In the genomic region with DNA sequence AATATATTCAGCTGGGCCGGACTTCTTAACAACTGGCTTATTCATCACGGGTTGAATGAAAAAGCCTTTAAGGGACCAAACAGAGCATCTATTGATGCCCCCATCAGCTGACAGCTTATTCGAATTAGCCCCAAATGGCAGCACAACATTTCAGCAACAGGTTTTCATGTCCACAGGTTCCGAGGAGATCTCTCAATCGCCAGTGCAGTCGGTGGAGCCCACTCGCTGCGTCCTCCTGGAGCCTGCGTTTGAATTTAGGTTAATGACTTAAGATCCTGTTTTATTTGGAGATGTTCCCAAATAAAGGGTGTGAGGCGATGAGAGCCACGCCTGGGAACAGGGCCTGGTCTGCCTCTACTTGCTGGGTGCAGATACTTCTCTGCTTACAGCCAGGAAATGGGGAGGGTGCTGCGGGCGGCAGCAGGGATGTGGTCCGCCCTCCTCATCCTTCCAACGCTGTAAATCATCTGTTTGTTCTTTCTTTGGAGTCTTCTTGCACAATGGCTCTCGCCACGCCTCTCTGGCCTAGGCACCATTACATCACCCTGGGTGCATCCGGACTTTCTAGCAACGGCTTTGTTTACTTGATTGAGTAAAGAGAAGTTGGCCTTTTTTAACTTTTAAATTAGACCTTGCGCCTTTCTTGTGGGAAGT, we compare ENCODE assay signal across 1 cellular context.
TF ChIP-seq lines count a peak whose summit lies in the region.

No MANE protein-coding gene starts in this region.

TF ChIP-seq in HepG2, 621 proteins besides CTCF, POLR2A, EP300 and RAD21 (continued from another document and continues in another):
- TF ChIP-seq, protein P1, sequence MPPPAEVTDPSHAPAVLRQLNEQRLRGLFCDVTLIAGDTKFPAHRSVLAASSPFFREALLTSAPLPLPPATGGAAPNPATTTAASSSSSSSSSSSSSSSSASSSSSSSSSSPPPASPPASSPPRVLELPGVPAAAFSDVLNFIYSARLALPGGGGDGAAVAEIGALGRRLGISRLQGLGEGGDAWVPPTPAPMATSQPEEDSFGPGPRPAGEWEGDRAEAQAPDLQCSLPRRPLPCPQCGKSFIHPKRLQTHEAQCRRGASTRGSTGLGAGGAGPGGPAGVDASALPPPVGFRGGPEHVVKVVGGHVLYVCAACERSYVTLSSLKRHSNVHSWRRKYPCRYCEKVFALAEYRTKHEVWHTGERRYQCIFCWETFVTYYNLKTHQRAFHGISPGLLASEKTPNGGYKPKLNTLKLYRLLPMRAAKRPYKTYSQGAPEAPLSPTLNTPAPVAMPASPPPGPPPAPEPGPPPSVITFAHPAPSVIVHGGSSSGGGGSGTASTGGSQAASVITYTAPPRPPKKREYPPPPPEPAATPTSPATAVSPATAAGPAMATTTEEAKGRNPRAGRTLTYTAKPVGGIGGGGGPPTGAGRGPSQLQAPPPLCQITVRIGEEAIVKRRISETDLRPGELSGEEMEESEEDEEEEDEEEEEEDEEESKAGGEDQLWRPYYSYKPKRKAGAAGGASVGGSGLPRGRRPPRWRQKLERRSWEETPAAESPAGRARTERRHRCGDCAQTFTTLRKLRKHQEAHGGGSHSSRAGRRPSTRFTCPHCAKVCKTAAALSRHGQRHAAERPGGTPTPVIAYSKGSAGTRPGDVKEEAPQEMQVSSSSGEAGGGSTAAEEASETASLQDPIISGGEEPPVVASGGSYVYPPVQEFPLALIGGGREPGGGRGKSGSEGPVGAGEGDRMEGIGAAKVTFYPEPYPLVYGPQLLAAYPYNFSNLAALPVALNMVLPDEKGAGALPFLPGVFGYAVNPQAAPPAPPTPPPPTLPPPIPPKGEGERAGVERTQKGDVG (CRISPR knock-in tag; IDR thresholded peaks at IDR 0.05; ENCODE audit: borderline replicate concordance) = peak; percentile 65; the same call in 1 of the 2 replicates
- TF ChIP-seq ZNF709 (CRISPR knock-in tag; IDR thresholded peaks at IDR 0.05) = peak; percentile 96
- TF ChIP-seq ATF1 (CRISPR knock-in tag; IDR thresholded peaks at IDR 0.05) = peak; percentile 73; the same call in 1 of the 2 replicates
- peak; percentile 93 for TF ChIP-seq CREM (IDR thresholded peaks at IDR 0.05)
- no peak for TF ChIP-seq CREM (CRISPR knock-in tag; IDR thresholded peaks at IDR 0.05)
- TF ChIP-seq ZBTB3 (CRISPR knock-in tag; IDR thresholded peaks at IDR 0.05; ENCODE audit: borderline replicate concordance, low read depth) = peak; percentile 91
- TF ChIP-seq NFE2L2 (IDR thresholded peaks at IDR 0.05; ENCODE audit: low read length) = no peak
- TF ChIP-seq, protein P2, sequence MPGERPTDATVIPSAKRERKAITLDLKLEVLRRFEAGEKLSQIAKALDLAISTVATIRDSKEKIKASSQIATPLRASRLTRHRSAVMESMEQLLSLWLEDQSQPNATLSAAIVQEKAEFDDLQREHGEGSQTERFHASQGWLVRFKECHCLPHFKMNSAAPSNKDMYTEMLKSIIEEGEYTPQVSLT (CRISPR knock-in tag; IDR thresholded peaks at IDR 0.05; ENCODE audit: borderline replicate concordance, low read depth) = no peak
- peak; percentile 91; the same call in 1 of the 2 replicates for TF ChIP-seq SIX1 (CRISPR knock-in tag; IDR thresholded peaks at IDR 0.05; ENCODE audit: borderline replicate concordance)
- TF ChIP-seq KDM5B (CRISPR knock-in tag; IDR thresholded peaks at IDR 0.05; ENCODE audit: borderline replicate concordance) = peak; percentile 75; the same call in 1 of the 2 replicates
- TF ChIP-seq, protein P3, sequence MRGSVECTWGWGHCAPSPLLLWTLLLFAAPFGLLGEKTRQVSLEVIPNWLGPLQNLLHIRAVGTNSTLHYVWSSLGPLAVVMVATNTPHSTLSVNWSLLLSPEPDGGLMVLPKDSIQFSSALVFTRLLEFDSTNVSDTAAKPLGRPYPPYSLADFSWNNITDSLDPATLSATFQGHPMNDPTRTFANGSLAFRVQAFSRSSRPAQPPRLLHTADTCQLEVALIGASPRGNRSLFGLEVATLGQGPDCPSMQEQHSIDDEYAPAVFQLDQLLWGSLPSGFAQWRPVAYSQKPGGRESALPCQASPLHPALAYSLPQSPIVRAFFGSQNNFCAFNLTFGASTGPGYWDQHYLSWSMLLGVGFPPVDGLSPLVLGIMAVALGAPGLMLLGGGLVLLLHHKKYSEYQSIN (CRISPR knock-in tag; IDR thresholded peaks at IDR 0.05; ENCODE audit: borderline replicate concordance) = no peak
- TF ChIP-seq, protein P4, sequence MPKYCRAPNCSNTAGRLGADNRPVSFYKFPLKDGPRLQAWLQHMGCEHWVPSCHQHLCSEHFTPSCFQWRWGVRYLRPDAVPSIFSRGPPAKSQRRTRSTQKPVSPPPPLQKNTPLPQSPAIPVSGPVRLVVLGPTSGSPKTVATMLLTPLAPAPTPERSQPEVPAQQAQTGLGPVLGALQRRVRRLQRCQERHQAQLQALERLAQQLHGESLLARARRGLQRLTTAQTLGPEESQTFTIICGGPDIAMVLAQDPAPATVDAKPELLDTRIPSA (CRISPR knock-in tag; IDR thresholded peaks at IDR 0.05; ENCODE audit: borderline replicate concordance) = no peak
- TF ChIP-seq, protein P5, sequence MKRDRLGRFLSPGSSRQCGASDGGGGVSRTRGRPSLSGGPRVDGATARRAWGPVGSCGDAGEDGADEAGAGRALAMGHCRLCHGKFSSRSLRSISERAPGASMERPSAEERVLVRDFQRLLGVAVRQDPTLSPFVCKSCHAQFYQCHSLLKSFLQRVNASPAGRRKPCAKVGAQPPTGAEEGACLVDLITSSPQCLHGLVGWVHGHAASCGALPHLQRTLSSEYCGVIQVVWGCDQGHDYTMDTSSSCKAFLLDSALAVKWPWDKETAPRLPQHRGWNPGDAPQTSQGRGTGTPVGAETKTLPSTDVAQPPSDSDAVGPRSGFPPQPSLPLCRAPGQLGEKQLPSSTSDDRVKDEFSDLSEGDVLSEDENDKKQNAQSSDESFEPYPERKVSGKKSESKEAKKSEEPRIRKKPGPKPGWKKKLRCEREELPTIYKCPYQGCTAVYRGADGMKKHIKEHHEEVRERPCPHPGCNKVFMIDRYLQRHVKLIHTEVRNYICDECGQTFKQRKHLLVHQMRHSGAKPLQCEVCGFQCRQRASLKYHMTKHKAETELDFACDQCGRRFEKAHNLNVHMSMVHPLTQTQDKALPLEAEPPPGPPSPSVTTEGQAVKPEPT (CRISPR knock-in tag; IDR thresholded peaks at IDR 0.05; ENCODE audit: low read depth) = peak; percentile 60; the same call in 1 of the 2 replicates
- no peak for TF ChIP-seq ZNF17 (CRISPR knock-in tag; IDR thresholded peaks at IDR 0.05)
- TF ChIP-seq SNAPC2 (CRISPR knock-in tag; IDR thresholded peaks at IDR 0.05) = peak; percentile 97
- peak; percentile 83; the same call in 1 of the 2 replicates for TF ChIP-seq ZSCAN12 (CRISPR knock-in tag; IDR thresholded peaks at IDR 0.05)
- TF ChIP-seq ZNF33B (CRISPR knock-in tag; IDR thresholded peaks at IDR 0.05) = peak; percentile 65; the same call in 1 of the 2 replicates
- peak; percentile 97 for TF ChIP-seq MIXL1 (CRISPR knock-in tag; IDR thresholded peaks at IDR 0.05)
- TF ChIP-seq, protein P6, sequence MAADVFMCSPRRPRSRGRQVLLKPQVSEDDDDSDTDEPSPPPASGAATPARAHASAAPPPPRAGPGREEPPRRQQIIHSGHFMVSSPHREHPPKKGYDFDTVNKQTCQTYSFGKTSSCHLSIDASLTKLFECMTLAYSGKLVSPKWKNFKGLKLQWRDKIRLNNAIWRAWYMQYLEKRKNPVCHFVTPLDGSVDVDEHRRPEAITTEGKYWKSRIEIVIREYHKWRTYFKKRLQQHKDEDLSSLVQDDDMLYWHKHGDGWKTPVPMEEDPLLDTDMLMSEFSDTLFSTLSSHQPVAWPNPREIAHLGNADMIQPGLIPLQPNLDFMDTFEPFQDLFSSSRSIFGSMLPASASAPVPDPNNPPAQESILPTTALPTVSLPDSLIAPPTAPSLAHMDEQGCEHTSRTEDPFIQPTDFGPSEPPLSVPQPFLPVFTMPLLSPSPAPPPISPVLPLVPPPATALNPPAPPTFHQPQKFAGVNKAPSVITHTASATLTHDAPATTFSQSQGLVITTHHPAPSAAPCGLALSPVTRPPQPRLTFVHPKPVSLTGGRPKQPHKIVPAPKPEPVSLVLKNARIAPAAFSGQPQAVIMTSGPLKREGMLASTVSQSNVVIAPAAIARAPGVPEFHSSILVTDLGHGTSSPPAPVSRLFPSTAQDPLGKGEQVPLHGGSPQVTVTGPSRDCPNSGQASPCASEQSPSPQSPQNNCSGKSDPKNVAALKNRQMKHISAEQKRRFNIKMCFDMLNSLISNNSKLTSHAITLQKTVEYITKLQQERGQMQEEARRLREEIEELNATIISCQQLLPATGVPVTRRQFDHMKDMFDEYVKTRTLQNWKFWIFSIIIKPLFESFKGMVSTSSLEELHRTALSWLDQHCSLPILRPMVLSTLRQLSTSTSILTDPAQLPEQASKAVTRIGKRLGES (CRISPR knock-in tag; IDR thresholded peaks at IDR 0.05; ENCODE audit: borderline replicate concordance) = 0 out of 2 replicates have a peak, but pooled peaks have one; percentile 62
- no peak for TF ChIP-seq AGO2 (optimal IDR thresholded peaks at IDR 0.05; ENCODE audit: low read depth, low read length)
- TF ChIP-seq SRSF4 (IDR thresholded peaks at IDR 0.05; ENCODE audit: low read depth, low read length, poor library complexity, severe bottlenecking) = no peak
- TF ChIP-seq ATRX (CRISPR knock-in tag; IDR thresholded peaks at IDR 0.05; ENCODE audit: borderline replicate concordance) = no peak
- TF ChIP-seq ZNF430 (CRISPR knock-in tag; IDR thresholded peaks at IDR 0.05) = peak; percentile 94
- no peak; the same call in 1 of the 2 replicates for TF ChIP-seq ZNF761 (CRISPR knock-in tag; conservative IDR thresholded peaks at IDR 0.05)
- no peak for TF ChIP-seq RBFOX2 (IDR thresholded peaks at IDR 0.05; ENCODE audit: low read depth, low read length)
- TF ChIP-seq ZSCAN20 (CRISPR knock-in tag; IDR thresholded peaks at IDR 0.05; ENCODE audit: borderline replicate concordance) = peak; percentile 86; the same call in 1 of the 2 replicates
- TF ChIP-seq ZNF205 (CRISPR knock-in tag; IDR thresholded peaks at IDR 0.05) = peak; percentile 74; the same call in 1 of the 2 replicates
- TF ChIP-seq TSC22D2 (CRISPR knock-in tag; IDR thresholded peaks at IDR 0.05; ENCODE audit: borderline replicate concordance) = peak; percentile 88; the same call in 1 of the 2 replicates
- TF ChIP-seq SALL1 (CRISPR knock-in tag; IDR thresholded peaks at IDR 0.05) = peak; percentile 98
- peak; percentile 98 for TF ChIP-seq KLF6 (CRISPR knock-in tag; IDR thresholded peaks at IDR 0.05)
- no peak for TF ChIP-seq RARG (CRISPR knock-in tag; IDR thresholded peaks at IDR 0.05; ENCODE audit: low read depth)
- TF ChIP-seq, protein P7, sequence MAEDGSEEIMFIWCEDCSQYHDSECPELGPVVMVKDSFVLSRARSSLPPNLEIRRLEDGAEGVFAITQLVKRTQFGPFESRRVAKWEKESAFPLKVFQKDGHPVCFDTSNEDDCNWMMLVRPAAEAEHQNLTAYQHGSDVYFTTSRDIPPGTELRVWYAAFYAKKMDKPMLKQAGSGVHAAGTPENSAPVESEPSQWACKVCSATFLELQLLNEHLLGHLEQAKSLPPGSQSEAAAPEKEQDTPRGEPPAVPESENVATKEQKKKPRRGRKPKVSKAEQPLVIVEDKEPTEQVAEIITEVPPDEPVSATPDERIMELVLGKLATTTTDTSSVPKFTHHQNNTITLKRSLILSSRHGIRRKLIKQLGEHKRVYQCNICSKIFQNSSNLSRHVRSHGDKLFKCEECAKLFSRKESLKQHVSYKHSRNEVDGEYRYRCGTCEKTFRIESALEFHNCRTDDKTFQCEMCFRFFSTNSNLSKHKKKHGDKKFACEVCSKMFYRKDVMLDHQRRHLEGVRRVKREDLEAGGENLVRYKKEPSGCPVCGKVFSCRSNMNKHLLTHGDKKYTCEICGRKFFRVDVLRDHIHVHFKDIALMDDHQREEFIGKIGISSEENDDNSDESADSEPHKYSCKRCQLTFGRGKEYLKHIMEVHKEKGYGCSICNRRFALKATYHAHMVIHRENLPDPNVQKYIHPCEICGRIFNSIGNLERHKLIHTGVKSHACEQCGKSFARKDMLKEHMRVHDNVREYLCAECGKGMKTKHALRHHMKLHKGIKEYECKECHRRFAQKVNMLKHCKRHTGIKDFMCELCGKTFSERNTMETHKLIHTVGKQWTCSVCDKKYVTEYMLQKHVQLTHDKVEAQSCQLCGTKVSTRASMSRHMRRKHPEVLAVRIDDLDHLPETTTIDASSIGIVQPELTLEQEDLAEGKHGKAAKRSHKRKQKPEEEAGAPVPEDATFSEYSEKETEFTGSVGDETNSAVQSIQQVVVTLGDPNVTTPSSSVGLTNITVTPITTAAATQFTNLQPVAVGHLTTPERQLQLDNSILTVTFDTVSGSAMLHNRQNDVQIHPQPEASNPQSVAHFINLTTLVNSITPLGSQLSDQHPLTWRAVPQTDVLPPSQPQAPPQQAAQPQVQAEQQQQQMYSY (CRISPR knock-in tag; IDR thresholded peaks at IDR 0.05) = peak; percentile 50; the same call in 1 of the 2 replicates
- peak; percentile 96 for TF ChIP-seq CCAR2 (optimal IDR thresholded peaks at IDR 0.05; ENCODE audit: low read depth, low read length)
- TF ChIP-seq MIER3 (CRISPR knock-in tag; IDR thresholded peaks at IDR 0.05; ENCODE audit: borderline replicate concordance) = peak; percentile 100
- peak; percentile 100 for TF ChIP-seq FOXK1 (CRISPR knock-in tag; IDR thresholded peaks at IDR 0.05; ENCODE audit: borderline replicate concordance, low read depth)
- 0 out of 2 replicates have a peak, but pooled peaks have one; percentile 55 for TF ChIP-seq PRMT3 (CRISPR knock-in tag; IDR thresholded peaks at IDR 0.05; ENCODE audit: borderline replicate concordance, low read depth)
- TF ChIP-seq ZNF7 (CRISPR knock-in tag; IDR thresholded peaks at IDR 0.05) = 0 out of 2 replicates have a peak, but pooled peaks have one; percentile 42
- peak; percentile 97 for TF ChIP-seq ZFP90 (CRISPR knock-in tag; IDR thresholded peaks at IDR 0.05; ENCODE audit: borderline replicate concordance)
- TF ChIP-seq KDM1A (CRISPR knock-in tag; IDR thresholded peaks at IDR 0.05) = peak; percentile 98
- TF ChIP-seq, protein P8, sequence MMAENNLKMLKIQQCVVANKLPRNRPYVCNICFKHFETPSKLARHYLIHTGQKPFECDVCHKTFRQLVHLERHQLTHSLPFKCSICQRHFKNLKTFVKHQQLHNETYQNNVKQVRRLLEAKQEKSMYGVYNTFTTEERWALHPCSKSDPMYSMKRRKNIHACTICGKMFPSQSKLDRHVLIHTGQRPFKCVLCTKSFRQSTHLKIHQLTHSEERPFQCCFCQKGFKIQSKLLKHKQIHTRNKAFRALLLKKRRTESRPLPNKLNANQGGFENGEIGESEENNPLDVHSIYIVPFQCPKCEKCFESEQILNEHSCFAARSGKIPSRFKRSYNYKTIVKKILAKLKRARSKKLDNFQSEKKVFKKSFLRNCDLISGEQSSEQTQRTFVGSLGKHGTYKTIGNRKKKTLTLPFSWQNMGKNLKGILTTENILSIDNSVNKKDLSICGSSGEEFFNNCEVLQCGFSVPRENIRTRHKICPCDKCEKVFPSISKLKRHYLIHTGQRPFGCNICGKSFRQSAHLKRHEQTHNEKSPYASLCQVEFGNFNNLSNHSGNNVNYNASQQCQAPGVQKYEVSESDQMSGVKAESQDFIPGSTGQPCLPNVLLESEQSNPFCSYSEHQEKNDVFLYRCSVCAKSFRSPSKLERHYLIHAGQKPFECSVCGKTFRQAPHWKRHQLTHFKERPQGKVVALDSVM (CRISPR knock-in tag; IDR thresholded peaks at IDR 0.05) = no peak
- peak; percentile 100 for TF ChIP-seq SP5 (CRISPR knock-in tag; IDR thresholded peaks at IDR 0.05; ENCODE audit: borderline replicate concordance, low read depth)
- TF ChIP-seq KAT2B (IDR thresholded peaks at IDR 0.05; ENCODE audit: borderline replicate concordance, low read depth, low read length) = no peak
- peak; percentile 89; the same call in 1 of the 2 replicates for TF ChIP-seq GATA4 (IDR thresholded peaks at IDR 0.05; ENCODE audit: borderline replicate concordance, low read depth)
- TF ChIP-seq HMGA1 (CRISPR knock-in tag; conservative IDR thresholded peaks at IDR 0.05) = no peak
- TF ChIP-seq AHR (CRISPR knock-in tag; IDR thresholded peaks at IDR 0.05) = no peak
- no peak for TF ChIP-seq GPN1 (CRISPR knock-in tag; IDR thresholded peaks at IDR 0.05; ENCODE audit: borderline replicate concordance)
- TF ChIP-seq IKZF4 (CRISPR knock-in tag; IDR thresholded peaks at IDR 0.05; ENCODE audit: borderline replicate concordance, low read depth, not compliant biosample characterization) = peak; percentile 47
